In the genomic region with DNA sequence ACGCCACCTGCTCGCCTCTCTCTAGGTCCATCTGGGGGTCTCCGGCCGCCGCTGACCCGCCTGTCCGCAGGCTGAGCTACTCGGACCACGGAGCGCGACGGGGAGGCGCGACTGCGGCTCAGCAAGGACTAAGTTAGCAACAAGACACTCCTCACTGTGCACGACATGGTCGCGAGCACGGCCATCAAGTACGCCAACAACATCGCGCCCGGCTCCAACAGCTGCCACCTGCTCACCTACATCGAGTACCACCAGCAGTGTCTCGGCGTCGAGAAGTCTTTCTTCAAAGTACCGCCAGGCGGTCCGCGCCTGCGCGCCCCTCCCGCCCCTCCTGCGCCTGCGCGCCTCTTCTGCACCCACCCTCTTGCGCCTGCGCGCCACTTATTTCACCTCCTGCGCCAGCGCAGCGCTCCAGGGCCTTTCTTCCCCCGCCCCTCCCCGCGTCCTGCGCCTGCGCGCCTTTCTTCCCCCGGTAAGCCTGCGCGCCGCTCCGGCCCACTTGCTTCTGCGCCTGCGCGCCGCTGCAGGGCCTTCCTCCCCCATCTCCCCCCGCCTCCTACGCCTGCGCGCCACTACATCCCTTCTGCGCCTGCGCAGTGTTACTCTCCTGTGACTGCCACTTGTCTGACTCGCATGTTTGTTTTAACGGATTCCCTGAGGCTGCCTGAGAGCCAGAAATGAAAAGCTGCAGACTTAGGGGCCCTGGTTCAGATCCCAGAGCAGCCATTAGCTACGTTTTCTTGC, we compare ENCODE assay signal across 1 cellular context.
TF ChIP-seq lines count a peak whose summit lies in the region.

No MANE protein-coding gene starts in this region.

TF ChIP-seq in HepG2, 621 proteins besides CTCF, POLR2A, EP300 and RAD21 (continued from another document and continues in another):
- TF ChIP-seq, protein P1, sequence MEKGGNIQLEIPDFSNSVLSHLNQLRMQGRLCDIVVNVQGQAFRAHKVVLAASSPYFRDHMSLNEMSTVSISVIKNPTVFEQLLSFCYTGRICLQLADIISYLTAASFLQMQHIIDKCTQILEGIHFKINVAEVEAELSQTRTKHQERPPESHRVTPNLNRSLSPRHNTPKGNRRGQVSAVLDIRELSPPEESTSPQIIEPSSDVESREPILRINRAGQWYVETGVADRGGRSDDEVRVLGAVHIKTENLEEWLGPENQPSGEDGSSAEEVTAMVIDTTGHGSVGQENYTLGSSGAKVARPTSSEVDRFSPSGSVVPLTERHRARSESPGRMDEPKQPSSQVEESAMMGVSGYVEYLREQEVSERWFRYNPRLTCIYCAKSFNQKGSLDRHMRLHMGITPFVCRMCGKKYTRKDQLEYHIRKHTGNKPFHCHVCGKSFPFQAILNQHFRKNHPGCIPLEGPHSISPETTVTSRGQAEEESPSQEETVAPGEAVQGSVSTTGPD (CRISPR knock-in tag; IDR thresholded peaks at IDR 0.05), result no peak
- TF ChIP-seq, protein P2, sequence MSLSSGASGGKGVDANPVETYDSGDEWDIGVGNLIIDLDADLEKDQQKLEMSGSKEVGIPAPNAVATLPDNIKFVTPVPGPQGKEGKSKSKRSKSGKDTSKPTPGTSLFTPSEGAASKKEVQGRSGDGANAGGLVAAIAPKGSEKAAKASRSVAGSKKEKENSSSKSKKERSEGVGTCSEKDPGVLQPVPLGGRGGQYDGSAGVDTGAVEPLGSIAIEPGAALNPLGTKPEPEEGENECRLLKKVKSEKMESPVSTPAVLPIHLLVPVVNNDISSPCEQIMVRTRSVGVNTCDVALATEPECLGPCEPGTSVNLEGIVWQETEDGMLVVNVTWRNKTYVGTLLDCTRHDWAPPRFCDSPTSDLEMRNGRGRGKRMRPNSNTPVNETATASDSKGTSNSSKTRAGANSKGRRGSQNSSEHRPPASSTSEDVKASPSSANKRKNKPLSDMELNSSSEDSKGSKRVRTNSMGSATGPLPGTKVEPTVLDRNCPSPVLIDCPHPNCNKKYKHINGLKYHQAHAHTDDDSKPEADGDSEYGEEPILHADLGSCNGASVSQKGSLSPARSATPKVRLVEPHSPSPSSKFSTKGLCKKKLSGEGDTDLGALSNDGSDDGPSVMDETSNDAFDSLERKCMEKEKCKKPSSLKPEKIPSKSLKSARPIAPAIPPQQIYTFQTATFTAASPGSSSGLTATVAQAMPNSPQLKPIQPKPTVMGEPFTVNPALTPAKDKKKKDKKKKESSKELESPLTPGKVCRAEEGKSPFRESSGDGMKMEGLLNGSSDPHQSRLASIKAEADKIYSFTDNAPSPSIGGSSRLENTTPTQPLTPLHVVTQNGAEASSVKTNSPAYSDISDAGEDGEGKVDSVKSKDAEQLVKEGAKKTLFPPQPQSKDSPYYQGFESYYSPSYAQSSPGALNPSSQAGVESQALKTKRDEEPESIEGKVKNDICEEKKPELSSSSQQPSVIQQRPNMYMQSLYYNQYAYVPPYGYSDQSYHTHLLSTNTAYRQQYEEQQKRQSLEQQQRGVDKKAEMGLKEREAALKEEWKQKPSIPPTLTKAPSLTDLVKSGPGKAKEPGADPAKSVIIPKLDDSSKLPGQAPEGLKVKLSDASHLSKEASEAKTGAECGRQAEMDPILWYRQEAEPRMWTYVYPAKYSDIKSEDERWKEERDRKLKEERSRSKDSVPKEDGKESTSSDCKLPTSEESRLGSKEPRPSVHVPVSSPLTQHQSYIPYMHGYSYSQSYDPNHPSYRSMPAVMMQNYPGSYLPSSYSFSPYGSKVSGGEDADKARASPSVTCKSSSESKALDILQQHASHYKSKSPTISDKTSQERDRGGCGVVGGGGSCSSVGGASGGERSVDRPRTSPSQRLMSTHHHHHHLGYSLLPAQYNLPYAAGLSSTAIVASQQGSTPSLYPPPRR (CRISPR knock-in tag; IDR thresholded peaks at IDR 0.05; ENCODE audit: borderline replicate concordance), result no peak
- TF ChIP-seq ZSCAN21 (CRISPR knock-in tag; IDR thresholded peaks at IDR 0.05; ENCODE audit: borderline replicate concordance), result peak; percentile 97
- no peak for TF ChIP-seq NCOA5 (CRISPR knock-in tag; IDR thresholded peaks at IDR 0.05)
- TF ChIP-seq ZNF263 (CRISPR knock-in tag; IDR thresholded peaks at IDR 0.05), result no peak
- TF ChIP-seq ZSCAN22 (CRISPR knock-in tag; IDR thresholded peaks at IDR 0.05), result no peak
- no peak for TF ChIP-seq HIVEP1 (CRISPR knock-in tag; IDR thresholded peaks at IDR 0.05)
- TF ChIP-seq ZNF720 (CRISPR knock-in tag; IDR thresholded peaks at IDR 0.05), result no peak
- TF ChIP-seq, protein P3, sequence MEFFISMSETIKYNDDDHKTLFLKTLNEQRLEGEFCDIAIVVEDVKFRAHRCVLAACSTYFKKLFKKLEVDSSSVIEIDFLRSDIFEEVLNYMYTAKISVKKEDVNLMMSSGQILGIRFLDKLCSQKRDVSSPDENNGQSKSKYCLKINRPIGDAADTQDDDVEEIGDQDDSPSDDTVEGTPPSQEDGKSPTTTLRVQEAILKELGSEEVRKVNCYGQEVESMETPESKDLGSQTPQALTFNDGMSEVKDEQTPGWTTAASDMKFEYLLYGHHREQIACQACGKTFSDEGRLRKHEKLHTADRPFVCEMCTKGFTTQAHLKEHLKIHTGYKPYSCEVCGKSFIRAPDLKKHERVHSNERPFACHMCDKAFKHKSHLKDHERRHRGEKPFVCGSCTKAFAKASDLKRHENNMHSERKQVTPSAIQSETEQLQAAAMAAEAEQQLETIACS (CRISPR knock-in tag; IDR thresholded peaks at IDR 0.05), result no peak
- TF ChIP-seq HOXD1 (CRISPR knock-in tag; IDR thresholded peaks at IDR 0.05), result no peak
- TF ChIP-seq SMAD9 (CRISPR knock-in tag; IDR thresholded peaks at IDR 0.05), result 0 out of 2 replicates have a peak, but pooled peaks have one; percentile 47
- TF ChIP-seq, protein P4, sequence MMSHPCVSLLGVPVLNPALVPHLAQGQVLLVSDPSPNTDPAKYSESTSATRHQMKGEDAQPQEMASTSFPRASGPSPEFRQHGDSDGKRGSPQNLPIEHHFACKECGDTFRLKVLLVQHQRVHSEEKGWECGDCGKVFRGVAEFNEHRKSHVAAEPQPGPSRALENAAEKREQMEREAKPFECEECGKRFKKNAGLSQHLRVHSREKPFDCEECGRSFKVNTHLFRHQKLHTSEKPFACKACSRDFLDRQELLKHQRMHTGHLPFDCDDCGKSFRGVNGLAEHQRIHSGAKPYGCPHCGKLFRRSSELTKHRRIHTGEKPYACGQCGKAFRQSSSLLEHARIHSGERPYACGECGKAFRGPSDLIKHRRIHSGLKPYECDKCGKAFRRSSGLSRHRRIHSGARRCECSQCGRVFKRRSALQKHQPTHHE (CRISPR knock-in tag; IDR thresholded peaks at IDR 0.05; ENCODE audit: borderline replicate concordance), result no peak
- TF ChIP-seq, protein P5, sequence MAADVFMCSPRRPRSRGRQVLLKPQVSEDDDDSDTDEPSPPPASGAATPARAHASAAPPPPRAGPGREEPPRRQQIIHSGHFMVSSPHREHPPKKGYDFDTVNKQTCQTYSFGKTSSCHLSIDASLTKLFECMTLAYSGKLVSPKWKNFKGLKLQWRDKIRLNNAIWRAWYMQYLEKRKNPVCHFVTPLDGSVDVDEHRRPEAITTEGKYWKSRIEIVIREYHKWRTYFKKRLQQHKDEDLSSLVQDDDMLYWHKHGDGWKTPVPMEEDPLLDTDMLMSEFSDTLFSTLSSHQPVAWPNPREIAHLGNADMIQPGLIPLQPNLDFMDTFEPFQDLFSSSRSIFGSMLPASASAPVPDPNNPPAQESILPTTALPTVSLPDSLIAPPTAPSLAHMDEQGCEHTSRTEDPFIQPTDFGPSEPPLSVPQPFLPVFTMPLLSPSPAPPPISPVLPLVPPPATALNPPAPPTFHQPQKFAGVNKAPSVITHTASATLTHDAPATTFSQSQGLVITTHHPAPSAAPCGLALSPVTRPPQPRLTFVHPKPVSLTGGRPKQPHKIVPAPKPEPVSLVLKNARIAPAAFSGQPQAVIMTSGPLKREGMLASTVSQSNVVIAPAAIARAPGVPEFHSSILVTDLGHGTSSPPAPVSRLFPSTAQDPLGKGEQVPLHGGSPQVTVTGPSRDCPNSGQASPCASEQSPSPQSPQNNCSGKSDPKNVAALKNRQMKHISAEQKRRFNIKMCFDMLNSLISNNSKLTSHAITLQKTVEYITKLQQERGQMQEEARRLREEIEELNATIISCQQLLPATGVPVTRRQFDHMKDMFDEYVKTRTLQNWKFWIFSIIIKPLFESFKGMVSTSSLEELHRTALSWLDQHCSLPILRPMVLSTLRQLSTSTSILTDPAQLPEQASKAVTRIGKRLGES (CRISPR knock-in tag; IDR thresholded peaks at IDR 0.05; ENCODE audit: borderline replicate concordance), result no peak
- no peak for TF ChIP-seq AKAP8 (CRISPR knock-in tag; IDR thresholded peaks at IDR 0.05)
- TF ChIP-seq ZNF225 (CRISPR knock-in tag; IDR thresholded peaks at IDR 0.05), result peak; percentile 71; the same call in 1 of the 2 replicates
- TF ChIP-seq PHF21A (CRISPR knock-in tag; IDR thresholded peaks at IDR 0.05), result no peak
- TF ChIP-seq, protein P6, sequence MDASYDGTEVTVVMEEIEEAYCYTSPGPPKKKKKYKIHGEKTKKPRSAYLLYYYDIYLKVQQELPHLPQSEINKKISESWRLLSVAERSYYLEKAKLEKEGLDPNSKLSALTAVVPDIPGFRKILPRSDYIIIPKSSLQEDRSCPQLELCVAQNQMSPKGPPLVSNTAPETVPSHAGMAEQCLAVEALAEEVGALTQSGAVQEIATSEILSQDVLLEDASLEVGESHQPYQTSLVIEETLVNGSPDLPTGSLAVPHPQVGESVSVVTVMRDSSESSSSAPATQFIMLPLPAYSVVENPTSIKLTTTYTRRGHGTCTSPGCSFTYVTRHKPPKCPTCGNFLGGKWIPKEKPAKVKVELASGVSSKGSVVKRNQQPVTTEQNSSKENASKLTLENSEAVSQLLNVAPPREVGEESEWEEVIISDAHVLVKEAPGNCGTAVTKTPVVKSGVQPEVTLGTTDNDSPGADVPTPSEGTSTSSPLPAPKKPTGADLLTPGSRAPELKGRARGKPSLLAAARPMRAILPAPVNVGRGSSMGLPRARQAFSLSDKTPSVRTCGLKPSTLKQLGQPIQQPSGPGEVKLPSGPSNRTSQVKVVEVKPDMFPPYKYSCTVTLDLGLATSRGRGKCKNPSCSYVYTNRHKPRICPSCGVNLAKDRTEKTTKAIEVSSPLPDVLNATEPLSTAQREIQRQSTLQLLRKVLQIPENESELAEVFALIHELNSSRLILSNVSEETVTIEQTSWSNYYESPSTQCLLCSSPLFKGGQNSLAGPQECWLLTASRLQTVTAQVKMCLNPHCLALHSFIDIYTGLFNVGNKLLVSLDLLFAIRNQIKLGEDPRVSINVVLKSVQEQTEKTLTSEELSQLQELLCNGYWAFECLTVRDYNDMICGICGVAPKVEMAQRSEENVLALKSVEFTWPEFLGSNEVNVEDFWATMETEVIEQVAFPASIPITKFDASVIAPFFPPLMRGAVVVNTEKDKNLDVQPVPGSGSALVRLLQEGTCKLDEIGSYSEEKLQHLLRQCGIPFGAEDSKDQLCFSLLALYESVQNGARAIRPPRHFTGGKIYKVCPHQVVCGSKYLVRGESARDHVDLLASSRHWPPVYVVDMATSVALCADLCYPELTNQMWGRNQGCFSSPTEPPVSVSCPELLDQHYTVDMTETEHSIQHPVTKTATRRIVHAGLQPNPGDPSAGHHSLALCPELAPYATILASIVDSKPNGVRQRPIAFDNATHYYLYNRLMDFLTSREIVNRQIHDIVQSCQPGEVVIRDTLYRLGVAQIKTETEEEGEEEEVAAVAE (CRISPR knock-in tag; IDR thresholded peaks at IDR 0.05; ENCODE audit: borderline replicate concordance), result peak; percentile 41; the same call in 1 of the 2 replicates
- TF ChIP-seq SIX4 (CRISPR knock-in tag; IDR thresholded peaks at IDR 0.05), result no peak
- TF ChIP-seq ATAD3A (CRISPR knock-in tag; IDR thresholded peaks at IDR 0.05), result no peak; the same call in 1 of the 2 replicates
- 0 out of 2 replicates have a peak, but pooled peaks have one; percentile 31 for TF ChIP-seq ISL2 (CRISPR knock-in tag; IDR thresholded peaks at IDR 0.05)
- TF ChIP-seq MTA1 (CRISPR knock-in tag; IDR thresholded peaks at IDR 0.05; ENCODE audit: borderline replicate concordance), result peak; percentile 36; the same call in 1 of the 2 replicates
- TF ChIP-seq ZNF567 (CRISPR knock-in tag; IDR thresholded peaks at IDR 0.05; ENCODE audit: borderline replicate concordance), result no peak; the same call in 1 of the 2 replicates
- no peak for TF ChIP-seq FOXJ3 (CRISPR knock-in tag; IDR thresholded peaks at IDR 0.05; ENCODE audit: borderline replicate concordance)
- TF ChIP-seq, protein P7, sequence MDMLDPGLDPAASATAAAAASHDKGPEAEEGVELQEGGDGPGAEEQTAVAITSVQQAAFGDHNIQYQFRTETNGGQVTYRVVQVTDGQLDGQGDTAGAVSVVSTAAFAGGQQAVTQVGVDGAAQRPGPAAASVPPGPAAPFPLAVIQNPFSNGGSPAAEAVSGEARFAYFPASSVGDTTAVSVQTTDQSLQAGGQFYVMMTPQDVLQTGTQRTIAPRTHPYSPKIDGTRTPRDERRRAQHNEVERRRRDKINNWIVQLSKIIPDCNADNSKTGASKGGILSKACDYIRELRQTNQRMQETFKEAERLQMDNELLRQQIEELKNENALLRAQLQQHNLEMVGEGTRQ (IDR thresholded peaks at IDR 0.05; ENCODE audit: low read depth, low read length), result no peak
- TF ChIP-seq, protein P7 (CRISPR knock-in tag; IDR thresholded peaks at IDR 0.05; ENCODE audit: borderline replicate concordance), result no peak
- TF ChIP-seq SAFB2 (CRISPR knock-in tag; IDR thresholded peaks at IDR 0.05; ENCODE audit: borderline replicate concordance, low read depth), result no peak; the same call in 1 of the 2 replicates
- TF ChIP-seq ZFP90 (CRISPR knock-in tag; IDR thresholded peaks at IDR 0.05; ENCODE audit: borderline replicate concordance), result no peak
